In the genomic region with DNA sequence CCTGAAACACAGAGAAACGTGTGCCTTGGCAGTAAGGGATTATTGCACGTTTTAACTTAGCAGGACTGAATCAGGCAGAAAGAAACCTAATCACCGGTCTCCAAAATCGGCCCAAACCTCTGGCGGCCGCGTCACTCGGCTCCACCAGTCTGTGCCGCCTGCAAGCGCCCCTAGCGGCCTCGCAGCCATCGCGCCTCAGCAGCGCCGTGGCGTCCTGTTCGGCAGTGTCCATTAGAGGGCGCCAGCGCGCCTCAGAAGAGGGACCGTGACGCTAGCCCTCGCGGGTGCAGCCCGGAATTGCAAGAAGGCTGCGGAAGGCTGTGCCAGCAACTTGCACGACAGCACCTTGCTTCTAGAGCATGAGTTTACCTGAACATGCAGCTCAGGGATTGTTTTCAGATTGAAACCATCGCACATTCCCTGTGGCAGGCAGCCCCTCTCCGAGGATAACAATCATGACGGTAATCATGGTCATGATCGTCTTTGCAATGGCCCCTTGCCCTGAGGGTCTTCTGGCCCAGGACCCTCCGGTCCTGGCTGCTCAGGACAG, we compare ENCODE assay signal across 1 cellular context.
TF ChIP-seq lines count a peak whose summit lies in the region.

No MANE protein-coding gene starts in this region.

TF ChIP-seq in HepG2, 621 proteins besides CTCF, POLR2A, EP300 and RAD21 (continued from another document and continues in another):
- TF ChIP-seq, protein P1, sequence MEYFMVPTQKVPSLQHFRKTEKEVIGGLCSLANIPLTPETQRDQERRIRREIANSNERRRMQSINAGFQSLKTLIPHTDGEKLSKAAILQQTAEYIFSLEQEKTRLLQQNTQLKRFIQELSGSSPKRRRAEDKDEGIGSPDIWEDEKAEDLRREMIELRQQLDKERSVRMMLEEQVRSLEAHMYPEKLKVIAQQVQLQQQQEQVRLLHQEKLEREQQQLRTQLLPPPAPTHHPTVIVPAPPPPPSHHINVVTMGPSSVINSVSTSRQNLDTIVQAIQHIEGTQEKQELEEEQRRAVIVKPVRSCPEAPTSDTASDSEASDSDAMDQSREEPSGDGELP (IDR thresholded peaks at IDR 0.05; ENCODE audit: borderline replicate concordance, low read depth), result no peak; the same call in 1 of the 2 replicates
- peak; percentile 48; the same call in 1 of the 2 replicates for TF ChIP-seq KDM4B (CRISPR knock-in tag; IDR thresholded peaks at IDR 0.05)
- TF ChIP-seq, protein P2, sequence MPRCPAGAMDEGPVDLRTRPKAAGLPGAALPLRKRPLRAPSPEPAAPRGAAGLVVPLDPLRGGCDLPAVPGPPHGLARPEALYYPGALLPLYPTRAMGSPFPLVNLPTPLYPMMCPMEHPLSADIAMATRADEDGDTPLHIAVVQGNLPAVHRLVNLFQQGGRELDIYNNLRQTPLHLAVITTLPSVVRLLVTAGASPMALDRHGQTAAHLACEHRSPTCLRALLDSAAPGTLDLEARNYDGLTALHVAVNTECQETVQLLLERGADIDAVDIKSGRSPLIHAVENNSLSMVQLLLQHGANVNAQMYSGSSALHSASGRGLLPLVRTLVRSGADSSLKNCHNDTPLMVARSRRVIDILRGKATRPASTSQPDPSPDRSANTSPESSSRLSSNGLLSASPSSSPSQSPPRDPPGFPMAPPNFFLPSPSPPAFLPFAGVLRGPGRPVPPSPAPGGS (CRISPR knock-in tag; IDR thresholded peaks at IDR 0.05), result peak; percentile 70
- TF ChIP-seq IKZF5 (CRISPR knock-in tag; IDR thresholded peaks at IDR 0.05), result peak; percentile 40
- no peak for TF ChIP-seq EED (CRISPR knock-in tag; IDR thresholded peaks at IDR 0.05)
- TF ChIP-seq ZNF704 (CRISPR knock-in tag; IDR thresholded peaks at IDR 0.05; ENCODE audit: borderline replicate concordance), result peak; percentile 68; the same call in 1 of the 2 replicates
- TF ChIP-seq HDAC2 (CRISPR knock-in tag; IDR thresholded peaks at IDR 0.05), result peak; percentile 48; the same call in 1 of the 2 replicates
- TF ChIP-seq, protein P3, sequence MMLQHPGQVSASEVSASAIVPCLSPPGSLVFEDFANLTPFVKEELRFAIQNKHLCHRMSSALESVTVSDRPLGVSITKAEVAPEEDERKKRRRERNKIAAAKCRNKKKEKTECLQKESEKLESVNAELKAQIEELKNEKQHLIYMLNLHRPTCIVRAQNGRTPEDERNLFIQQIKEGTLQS (CRISPR knock-in tag; IDR thresholded peaks at IDR 0.05), result peak; percentile 62; the same call in 1 of the 2 replicates
- TF ChIP-seq, protein P4, sequence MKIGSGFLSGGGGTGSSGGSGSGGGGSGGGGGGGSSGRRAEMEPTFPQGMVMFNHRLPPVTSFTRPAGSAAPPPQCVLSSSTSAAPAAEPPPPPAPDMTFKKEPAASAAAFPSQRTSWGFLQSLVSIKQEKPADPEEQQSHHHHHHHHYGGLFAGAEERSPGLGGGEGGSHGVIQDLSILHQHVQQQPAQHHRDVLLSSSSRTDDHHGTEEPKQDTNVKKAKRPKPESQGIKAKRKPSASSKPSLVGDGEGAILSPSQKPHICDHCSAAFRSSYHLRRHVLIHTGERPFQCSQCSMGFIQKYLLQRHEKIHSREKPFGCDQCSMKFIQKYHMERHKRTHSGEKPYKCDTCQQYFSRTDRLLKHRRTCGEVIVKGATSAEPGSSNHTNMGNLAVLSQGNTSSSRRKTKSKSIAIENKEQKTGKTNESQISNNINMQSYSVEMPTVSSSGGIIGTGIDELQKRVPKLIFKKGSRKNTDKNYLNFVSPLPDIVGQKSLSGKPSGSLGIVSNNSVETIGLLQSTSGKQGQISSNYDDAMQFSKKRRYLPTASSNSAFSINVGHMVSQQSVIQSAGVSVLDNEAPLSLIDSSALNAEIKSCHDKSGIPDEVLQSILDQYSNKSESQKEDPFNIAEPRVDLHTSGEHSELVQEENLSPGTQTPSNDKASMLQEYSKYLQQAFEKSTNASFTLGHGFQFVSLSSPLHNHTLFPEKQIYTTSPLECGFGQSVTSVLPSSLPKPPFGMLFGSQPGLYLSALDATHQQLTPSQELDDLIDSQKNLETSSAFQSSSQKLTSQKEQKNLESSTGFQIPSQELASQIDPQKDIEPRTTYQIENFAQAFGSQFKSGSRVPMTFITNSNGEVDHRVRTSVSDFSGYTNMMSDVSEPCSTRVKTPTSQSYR (CRISPR knock-in tag; IDR thresholded peaks at IDR 0.05; ENCODE audit: borderline replicate concordance), result 0 out of 2 replicates have a peak, but pooled peaks have one; percentile 17
- 0 out of 2 replicates have a peak, but pooled peaks have one; percentile 29 for TF ChIP-seq FOXJ3 (CRISPR knock-in tag; IDR thresholded peaks at IDR 0.05; ENCODE audit: borderline replicate concordance)
- TF ChIP-seq ELF1 (CRISPR knock-in tag; IDR thresholded peaks at IDR 0.05), result peak; percentile 60; the same call in 1 of the 2 replicates
- TF ChIP-seq SALL2 (CRISPR knock-in tag; IDR thresholded peaks at IDR 0.05), result peak; percentile 91
- TF ChIP-seq HIC2 (CRISPR knock-in tag; IDR thresholded peaks at IDR 0.05; ENCODE audit: low read depth), result peak; percentile 47; the same call in 1 of the 2 replicates
- TF ChIP-seq, protein P5, sequence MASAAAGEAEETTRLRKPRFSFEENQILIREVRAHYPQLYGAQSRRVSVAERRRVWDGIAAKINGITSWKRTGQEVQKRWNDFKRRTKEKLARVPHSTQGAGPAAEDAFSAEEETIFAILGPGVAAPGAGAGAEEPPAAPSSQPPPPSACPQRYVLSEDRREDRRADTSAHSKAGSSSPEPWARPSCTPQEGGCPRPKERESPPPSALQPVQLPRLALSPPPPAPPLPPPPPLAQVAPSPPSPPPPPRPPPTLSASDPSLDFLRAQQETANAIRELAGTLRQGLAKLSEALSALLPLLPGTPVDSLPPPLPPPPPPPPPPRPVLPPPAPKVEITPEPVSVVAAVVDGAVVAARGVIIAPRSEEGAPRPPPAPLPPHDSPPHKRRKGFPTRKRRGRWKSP (CRISPR knock-in tag; IDR thresholded peaks at IDR 0.05), result 0 out of 2 replicates have a peak, but pooled peaks have one; percentile 22
- TF ChIP-seq RBM22 (optimal IDR thresholded peaks at IDR 0.05; ENCODE audit: low read length), result no peak
- peak; percentile 100 for TF ChIP-seq STAG1 (CRISPR knock-in tag; IDR thresholded peaks at IDR 0.05)
- 0 out of 2 replicates have a peak, but pooled peaks have one; percentile 52 for TF ChIP-seq TSC22D2 (CRISPR knock-in tag; IDR thresholded peaks at IDR 0.05; ENCODE audit: borderline replicate concordance)
- no peak for TF ChIP-seq NBN (conservative IDR thresholded peaks at IDR 0.05)
- peak; percentile 33 for TF ChIP-seq SKI (IDR thresholded peaks at IDR 0.05; ENCODE audit: partially characterized antibody)
- no peak for TF ChIP-seq CHCHD3 (CRISPR knock-in tag; IDR thresholded peaks at IDR 0.05)
- TF ChIP-seq SNRNP70 (IDR thresholded peaks at IDR 0.05; ENCODE audit: low read depth, low read length), result no peak
- no peak for TF ChIP-seq ZNF235 (CRISPR knock-in tag; IDR thresholded peaks at IDR 0.05; ENCODE audit: borderline replicate concordance)
- TF ChIP-seq, protein P6, sequence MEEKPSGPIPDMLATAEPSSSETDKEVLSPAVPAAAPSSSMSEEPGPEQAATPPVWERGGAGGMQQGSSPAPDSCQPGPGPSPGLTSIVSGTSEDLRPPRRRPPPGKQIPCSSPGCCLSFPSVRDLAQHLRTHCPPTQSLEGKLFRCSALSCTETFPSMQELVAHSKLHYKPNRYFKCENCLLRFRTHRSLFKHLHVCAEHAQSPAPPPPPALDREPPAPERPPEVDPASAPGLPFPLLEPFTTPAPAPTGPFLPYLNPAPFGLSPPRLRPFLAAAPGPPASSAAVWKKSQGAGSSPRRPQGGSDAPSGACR (CRISPR knock-in tag; IDR thresholded peaks at IDR 0.05), result 0 out of 2 replicates have a peak, but pooled peaks have one; percentile 72
- no peak for TF ChIP-seq ZBTB34 (CRISPR knock-in tag; IDR thresholded peaks at IDR 0.05)
- no peak for TF ChIP-seq SP140L (CRISPR knock-in tag; IDR thresholded peaks at IDR 0.05; ENCODE audit: borderline replicate concordance)
- peak; percentile 41; the same call in 1 of the 2 replicates for TF ChIP-seq MIER3 (CRISPR knock-in tag; IDR thresholded peaks at IDR 0.05; ENCODE audit: borderline replicate concordance)
- peak; percentile 77 for TF ChIP-seq TBX2 (CRISPR knock-in tag; IDR thresholded peaks at IDR 0.05; ENCODE audit: borderline replicate concordance)
- TF ChIP-seq, protein P7, sequence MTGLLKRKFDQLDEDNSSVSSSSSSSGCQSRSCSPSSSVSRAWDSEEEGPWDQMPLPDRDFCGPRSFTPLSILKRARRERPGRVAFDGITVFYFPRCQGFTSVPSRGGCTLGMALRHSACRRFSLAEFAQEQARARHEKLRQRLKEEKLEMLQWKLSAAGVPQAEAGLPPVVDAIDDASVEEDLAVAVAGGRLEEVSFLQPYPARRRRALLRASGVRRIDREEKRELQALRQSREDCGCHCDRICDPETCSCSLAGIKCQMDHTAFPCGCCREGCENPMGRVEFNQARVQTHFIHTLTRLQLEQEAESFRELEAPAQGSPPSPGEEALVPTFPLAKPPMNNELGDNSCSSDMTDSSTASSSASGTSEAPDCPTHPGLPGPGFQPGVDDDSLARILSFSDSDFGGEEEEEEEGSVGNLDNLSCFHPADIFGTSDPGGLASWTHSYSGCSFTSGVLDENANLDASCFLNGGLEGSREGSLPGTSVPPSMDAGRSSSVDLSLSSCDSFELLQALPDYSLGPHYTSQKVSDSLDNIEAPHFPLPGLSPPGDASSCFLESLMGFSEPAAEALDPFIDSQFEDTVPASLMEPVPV (CRISPR knock-in tag; IDR thresholded peaks at IDR 0.05), result 0 out of 2 replicates have a peak, but pooled peaks have one; percentile 33
- peak; percentile 24; the same call in 1 of the 2 replicates for TF ChIP-seq DRAP1 (CRISPR knock-in tag; IDR thresholded peaks at IDR 0.05)
- peak; percentile 42; the same call in 1 of the 2 replicates for TF ChIP-seq HOMEZ (CRISPR knock-in tag; IDR thresholded peaks at IDR 0.05; ENCODE audit: low read depth)
- peak; percentile 71 for TF ChIP-seq FOSL2 (CRISPR knock-in tag; IDR thresholded peaks at IDR 0.05)
- TF ChIP-seq IKZF4 (CRISPR knock-in tag; IDR thresholded peaks at IDR 0.05; ENCODE audit: borderline replicate concordance, low read depth, not compliant biosample characterization), result peak; percentile 67
- no peak for TF ChIP-seq KMT2B (CRISPR knock-in tag; IDR thresholded peaks at IDR 0.05)
- TF ChIP-seq, protein P8, sequence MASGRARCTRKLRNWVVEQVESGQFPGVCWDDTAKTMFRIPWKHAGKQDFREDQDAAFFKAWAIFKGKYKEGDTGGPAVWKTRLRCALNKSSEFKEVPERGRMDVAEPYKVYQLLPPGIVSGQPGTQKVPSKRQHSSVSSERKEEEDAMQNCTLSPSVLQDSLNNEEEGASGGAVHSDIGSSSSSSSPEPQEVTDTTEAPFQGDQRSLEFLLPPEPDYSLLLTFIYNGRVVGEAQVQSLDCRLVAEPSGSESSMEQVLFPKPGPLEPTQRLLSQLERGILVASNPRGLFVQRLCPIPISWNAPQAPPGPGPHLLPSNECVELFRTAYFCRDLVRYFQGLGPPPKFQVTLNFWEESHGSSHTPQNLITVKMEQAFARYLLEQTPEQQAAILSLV (CRISPR knock-in tag; IDR thresholded peaks at IDR 0.05; ENCODE audit: borderline replicate concordance), result peak; percentile 61; the same call in 1 of the 2 replicates
- no peak for TF ChIP-seq KLF13 (CRISPR knock-in tag; IDR thresholded peaks at IDR 0.05)
- TF ChIP-seq GATAD2A (CRISPR knock-in tag; IDR thresholded peaks at IDR 0.05), result peak; percentile 65
